Comparison of ENCODE assay signal across 8 cellular contexts in genomic region chr22:41822289-41823057, GRCh38. TPM values are rescaled to one million over a fixed set of nuclear protein-coding genes. Genes with fewer than 3 reads are reported as not detected.
A peak's percentile ranks its signal among the peaks of the same experiment; 100 is the strongest.
DNase-seq lines count a peak whose midpoint lies in the region; ATAC-seq and TF ChIP-seq lines count a peak whose summit lies in the region.

No MANE protein-coding gene starts in this region.

- peaks cover 23% of the 10 kb centered on the region for H3K36me3 ChIP-seq in GM06990 (ENCODE audit: control insufficient read depth, insufficient read depth, low read length)

- no peaks in the 10 kb centered on the region for H3K27me3 Mint-ChIP-seq in activated CD4-positive, alpha-beta memory T cell treated with anti-CD3 and anti-CD28 coated beads, Interleukin-2, amount 10 ng/mL, durations not matched to agents 7 days and 5 days

- H3K4me1 Mint-ChIP-seq in activated CD4-positive, alpha-beta memory T cell treated with anti-CD3 and anti-CD28 coated beads, Interleukin-2, amount 10 ng/mL, durations not matched to agents 7 days and 5 days = peaks cover 22% of the 10 kb centered on the region

- peaks cover 36% of the 10 kb centered on the region for H3K36me3 Mint-ChIP-seq in activated CD4-positive, alpha-beta memory T cell treated with anti-CD3 and anti-CD28 coated beads, Interleukin-2, amount 10 ng/mL, durations not matched to agents 7 days and 5 days (ENCODE audit: low read depth)

- H3K27ac Mint-ChIP-seq in activated CD4-positive, alpha-beta memory T cell treated with anti-CD3 and anti-CD28 coated beads, Interleukin-2, amount 10 ng/mL, durations not matched to agents 7 days and 5 days = peak overlapping the region; percentile 58

- no peak overlapping the region for H3K4me3 Mint-ChIP-seq in activated CD4-positive, alpha-beta memory T cell treated with anti-CD3 and anti-CD28 coated beads, Interleukin-2, amount 10 ng/mL, durations not matched to agents 7 days and 5 days

- H3K4me3 ChIP-seq in GM06990 (replicated peaks; ENCODE audit: low read depth, low read length) = no peak overlapping the region
- H3K4me3 ChIP-seq in epithelial cell of proximal tubule (ENCODE audit: low read depth, low read length) = no peak overlapping the region

- TF ChIP-seq CTCF in GM06990 (IDR thresholded peaks at IDR 0.05; ENCODE audit: insufficient read depth, low read length, poor library complexity, severe bottlenecking) = peak; percentile 36
- peak; percentile 66 for TF ChIP-seq CTCF in epithelial cell of proximal tubule (conservative IDR thresholded peaks at IDR 0.05; ENCODE audit: low read depth, low read length)
- TF ChIP-seq CTCF in omental fat pad (IDR thresholded peaks at IDR 0.05) = no peak

- no peaks in the 10 kb centered on the region for H3K27me3 ChIP-seq in GM06990 (replicated peaks; ENCODE audit: control insufficient read depth, insufficient read depth, low read length)

- CTCF ChIA-PET in activated CD4-positive, alpha-beta memory T cell treated with anti-CD3 and anti-CD28 coated beads, Interleukin-2, amount 10 ng/mL, durations not matched to agents 7 days and 5 days (lab: Charles Lee) = interaction anchor here (0.7 to 2.1 kb wide), 12 partner anchors 10 to 155 kb away, joined by 3 to 23 read pairs (median 4); partner anchors contain the start of genes CENPM and SREBF2

- POLR2A ChIA-PET in activated CD4-positive, alpha-beta memory T cell treated with anti-CD3 and anti-CD28 coated beads, Interleukin-2, amount 10 ng/mL, durations not matched to agents 7 days and 5 days (lab: Charles Lee) = interaction anchor here (0.7 to 2.8 kb wide), 7 partner anchors 11 to 124 kb away, joined by 3 to 14 read pairs (median 6); partner anchors contain the start of genes CCDC134, CENPM and SREBF2

- in situ Hi-C loops in ACHN (cut with HindIII; ENCODE audit: low pct_ligation_motif_present, low pct_unique_long_range_greater_than_20kb, low sequenced_read_pairs) = no loop called here

- DNase-seq in ACHN (peak; percentile 70), GM06990 (ENCODE audit: extremely low read depth, insufficient read length) (peak; percentile 43), NCI-H1930 (lab: John Stamatoyannopoulos, UW) (peak; percentile 31 to 47), epithelial cell of proximal tubule (ENCODE audit: low read depth) (peak; percentile 64), omental fat pad (ENCODE audit: low spot score) (no peak)
- no peak for DNase-seq in activated CD4-positive, alpha-beta memory T cell treated with anti-CD3 and anti-CD28 coated beads, Interleukin-2, amount 10 ng/mL, durations not matched to agents 7 days and 5 days

- ATAC-seq in omental fat pad (ENCODE audit: low FRiP score) (peak; percentile 64), HG03521 (IDR thresholded peaks at IDR 0.05; ENCODE audit: unreplicated experiment) (no peak), HG02623 (IDR thresholded peaks at IDR 0.05; ENCODE audit: unreplicated experiment) (no peak)

- no peaks in the 10 kb centered on the region for H3K9me3 Mint-ChIP-seq in activated CD4-positive, alpha-beta memory T cell treated with anti-CD3 and anti-CD28 coated beads, Interleukin-2, amount 10 ng/mL, durations not matched to agents 7 days and 5 days

RNA-seq across cellular contexts. Expression of gene SREBF2, which starts 10.4 kb away (rescaled TPM):
- total RNA-seq in activated CD4-positive, alpha-beta memory T cell treated with anti-CD3 and anti-CD28 coated beads, Interleukin-2, amount 10 ng/mL, durations not matched to agents 7 days and 5 days = 100 to 1,000 TPM; 150 to 157 TPM
- total RNA-seq in epithelial cell of proximal tubule = 61.1 and 73.4 TPM in 2 replicates
- total RNA-seq in omental fat pad = 10 to 100 TPM; 26.3 to 63.5 (median 33.8) TPM

RNA-seq across cellular contexts. Expression of gene CCDC134, which starts 22.0 kb away (rescaled TPM):
- total RNA-seq in activated CD4-positive, alpha-beta memory T cell treated with anti-CD3 and anti-CD28 coated beads, Interleukin-2, amount 10 ng/mL, durations not matched to agents 7 days and 5 days = 10 to 100 TPM; 17.9 to 20.3 TPM
- total RNA-seq in epithelial cell of proximal tubule = 17.8 and 21.7 TPM in 2 replicates
- 1 to 10 TPM; 1.6 to 3.5 (median 3.4) TPM for total RNA-seq in omental fat pad

Comparison
In these comparisons a context has a peak if more than half of its experiments do, and no peak if none do; other contexts are left out.
1. DNase-seq: peak in ACHN (single experiment), GM06990 (single experiment), NCI-H1930 (2 of 2) and epithelial cell of proximal tubule (single experiment); none in activated CD4-positive, alpha-beta memory T cell treated with anti-CD3 and anti-CD28 coated beads, Interleukin-2, amount 10 ng/mL, durations not matched to agents 7 days and 5 days (single experiment) and omental fat pad (single experiment).
2. CTCF ChIP-seq: peak in GM06990 (single experiment) and epithelial cell of proximal tubule (single experiment); none in omental fat pad (0 of 3).